Comparison of ENCODE assay signal across 17 cellular contexts in the genomic region with DNA sequence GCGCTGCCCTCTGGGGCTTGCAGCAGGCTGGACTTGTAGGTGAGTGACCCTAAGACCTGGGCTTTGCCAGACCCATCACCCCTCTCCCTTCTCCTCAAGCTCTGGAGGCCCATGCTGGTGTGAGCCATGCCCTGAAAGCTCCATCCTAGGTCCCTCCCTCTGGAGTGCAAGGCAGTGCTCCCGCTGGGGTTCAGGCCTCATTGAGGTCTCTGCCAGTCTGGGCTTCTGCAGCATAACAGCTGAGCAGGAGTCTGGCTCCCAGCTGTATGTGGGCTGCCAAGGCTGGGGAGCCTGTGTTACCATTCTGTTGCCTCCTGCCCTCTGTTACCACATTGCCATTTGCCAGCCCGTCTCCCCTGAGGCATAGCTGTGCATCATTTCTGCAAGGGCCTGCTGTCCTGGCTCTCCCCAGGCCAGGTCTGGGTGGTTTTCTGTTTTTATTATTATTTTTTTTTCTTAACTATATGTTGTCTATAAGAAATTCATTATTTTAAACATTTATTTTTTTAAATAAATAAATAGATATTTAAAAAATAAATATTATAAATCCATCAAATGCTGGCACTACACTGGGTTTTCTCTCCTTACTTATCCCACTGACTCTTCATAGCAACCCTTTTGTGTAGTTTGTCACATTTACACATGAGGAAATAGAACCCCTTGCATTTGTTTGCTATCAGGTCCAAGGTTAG. TPM values are rescaled to one million over a fixed set of nuclear protein-coding genes. Genes with fewer than 3 reads are reported as not detected.
DNase-seq lines count a peak whose midpoint lies in the region; ATAC-seq and TF ChIP-seq lines count a peak whose summit lies in the region.
"Had no signal": no experiment of that assay in that cellular context is flagged by ENCODE, and none has a peak within 500 bp of the region (broad histone marks: within the 10 kb centered on the region; RNA-seq: fewer than 3 reads in every experiment).

No MANE protein-coding gene starts in this region.

- no peak overlapping the region for H3K4me3 ChIP-seq in mucosa of descending colon
- H3K4me3 ChIP-seq in skeletal muscle tissue (ENCODE audit: low read length in 3 of 3) = no peak overlapping the region
- H3K4me3 ChIP-seq: HAP-1 had no signal

- peak; percentile 31 for DNase-seq in LHCN-M2 (ENCODE audit: low read depth)
- DNase-seq in WTC11 (ENCODE audit: low spot score) = no peak
- DNase-seq in mucosa of descending colon = peak in 2 of 3 donors; percentile 3 to 20
- no peak for DNase-seq in stimulated activated CD4-positive, alpha-beta T cell treated with anti-CD3 and anti-CD28 coated beads, Interleukin-15, amount 100 ng/mL, for 24 hours
- no peak for DNase-seq in activated naive CD4-positive, alpha-beta T cell treated with Interleukin-2 at 50 U/mL for 16 hours
- DNase-seq: BE2C, EL, IMR-90, NCI-H1436, NCI-H2081 treated with DMSO at 0.1 percent for 48 hours, NCI-H774, SHP77 had no signal

- CTCF ChIA-PET in WTC11 (lab: Charles Lee) = interaction anchor here (1.1 kb wide), 2 partner anchors 8 to 32 kb away, joined by 3 to 5 read pairs; no protein-coding TSS in a partner anchor

- peaks cover 0 to 4% (median 0%) of the 10 kb centered on the region in 3 donors for H3K27me3 ChIP-seq in skeletal muscle tissue (ENCODE audit: control insufficient read depth in 3 of 3, insufficient read depth in 3 of 3, low read length in 3 of 3)

- no peak for ATAC-seq in WTC11
- ATAC-seq in mucosa of descending colon = no peak
- ATAC-seq in HG03045 (IDR thresholded peaks at IDR 0.05; ENCODE audit: unreplicated experiment) = no peak
- ATAC-seq: Panc1 had no signal

- no peak overlapping the region for H3K4me3 Mint-ChIP-seq in WTC11

- TF ChIP-seq CTCF in WTC11 (IDR thresholded peaks at IDR 0.05) (no peak), mucosa of descending colon (IDR thresholded peaks at IDR 0.05) (no peak)

- POLR2A ChIA-PET in WTC11 (lab: Charles Lee) = no interaction called here

- H3K9me3 Mint-ChIP-seq in WTC11 = no peaks in the 10 kb centered on the region
- H3K9me3 Mint-ChIP-seq: CD8-positive, alpha-beta memory T cell had no signal

- H3K27me3 Mint-ChIP-seq in WTC11 (ENCODE audit: low read depth) = peaks cover 34% of the 10 kb centered on the region

- H3K9ac ChIP-seq in skeletal muscle tissue (ENCODE audit: low read depth in 1 of 3, low read length in 3 of 3) = peak overlapping the region in 2 of 3 donors; percentile 33 to 41

- H3K9me3 ChIP-seq in mucosa of descending colon = no peaks in the 10 kb centered on the region
- no peaks in the 10 kb centered on the region for H3K9me3 ChIP-seq in skeletal muscle tissue (ENCODE audit: control insufficient read depth in 3 of 3, low read length in 3 of 3)
- H3K9me3 ChIP-seq: BE2C, HAP-1 had no signal

- peaks cover 15% of the 10 kb centered on the region for H3K4me1 Mint-ChIP-seq in WTC11

- peaks cover 13% of the 10 kb centered on the region for H3K4me1 ChIP-seq in mucosa of descending colon (ENCODE audit: low read depth)
- peaks cover 21 to 25% (median 23%) of the 10 kb centered on the region in 3 donors for H3K4me1 ChIP-seq in skeletal muscle tissue (ENCODE audit: control insufficient read depth in 3 of 3, insufficient read depth in 3 of 3, low read length in 3 of 3)
- H3K4me1 ChIP-seq: HAP-1 had no signal

- H3K27ac Mint-ChIP-seq in WTC11 = no peak overlapping the region
- H3K27ac Mint-ChIP-seq: CD8-positive, alpha-beta memory T cell had no signal

- no peaks in the 10 kb centered on the region for H3K36me3 ChIP-seq in mucosa of descending colon (ENCODE audit: low read depth)
- H3K36me3 ChIP-seq in skeletal muscle tissue (ENCODE audit: control insufficient read depth in 3 of 3, insufficient read depth in 3 of 3, low read length in 3 of 3) = peaks cover 2 to 4% (median 3%) of the 10 kb centered on the region in 3 donors
- H3K36me3 ChIP-seq: BE2C, HAP-1 had no signal

- intact Hi-C loops in mucosa of descending colon (cut with DNase I, micrococcal nuclease) = no loop called here

- H3K36me3 Mint-ChIP-seq in WTC11 = no peaks in the 10 kb centered on the region
- H3K36me3 Mint-ChIP-seq: CD8-positive, alpha-beta memory T cell had no signal

- no peak overlapping the region for H3K27ac ChIP-seq in skeletal muscle tissue (ENCODE audit: low read depth, low read length)

TF ChIP-seq in WTC11, 78 proteins besides CTCF, POLR2A, EP300 and RAD21:
- peak; percentile 96 for TF ChIP-seq HMGA2 (CRISPR knock-in tag; IDR thresholded peaks at IDR 0.05)
- TF ChIP-seq E2F5 (CRISPR knock-in tag; IDR thresholded peaks at IDR 0.05) = no peak

RNA-seq across cellular contexts. Expression of gene SLC9A5, which starts 4.2 kb away (rescaled TPM):
- total RNA-seq in LHCN-M2 (2014; rRNA removed) (0.98 and 1.3 TPM in 2 replicates), WTC11 (2021) (10.3 to 14.4 TPM (median 12.9 TPM) in 3 replicates), mucosa of descending colon (1 to 10 TPM; 1.7 to 2.6 (median 1.9) TPM), skeletal muscle tissue (not detected)
- polyA plus RNA-seq in LHCN-M2 (2012) = 1.3 TPM
- polyA plus RNA-seq: CD8-positive, alpha-beta memory T cell had no signal

RNA-seq across cellular contexts. Expression of gene FHOD1, which starts 5.7 kb away (rescaled TPM):
- total RNA-seq in LHCN-M2 (2014; rRNA removed) = 27.0 and 29.7 TPM in 2 replicates
- 29.4 TPM for polyA plus RNA-seq in LHCN-M2 (2012)
- total RNA-seq in WTC11 (2021) = 68.9 to 81.3 TPM (median 71.5 TPM) in 3 replicates
- total RNA-seq in mucosa of descending colon = 10 to 100 TPM; 30.7 to 36.5 (median 34.1) TPM
- 5.2 TPM for total RNA-seq in skeletal muscle tissue

RNA-seq across cellular contexts. Expression of gene TMEM208, which starts 26.0 kb away (rescaled TPM):
- total RNA-seq in LHCN-M2 (2014; rRNA removed) = 32.0 and 43.3 TPM in 2 replicates
- polyA plus RNA-seq in LHCN-M2 (2012) = 83.7 TPM
- total RNA-seq in WTC11 (2021) = 37.4 to 48.4 TPM (median 43.1 TPM) in 3 replicates
- 10 to 100 TPM; 30.8 to 39.6 (median 36.1) TPM for total RNA-seq in mucosa of descending colon
- total RNA-seq in skeletal muscle tissue = 24.5 TPM

RNA-seq across cellular contexts. Expression of gene PLEKHG4, which starts 26.4 kb away (rescaled TPM):
- total RNA-seq in LHCN-M2 (2014; rRNA removed) (0.32 and 0.57 TPM in 2 replicates), WTC11 (2021) (5.9 to 16.7 TPM (median 15.0 TPM) in 3 replicates), mucosa of descending colon (10 to 100 TPM in 2 of 3 donors, 1 to 10 TPM in 1; 8.0 to 15.4 (median 10.5) TPM), skeletal muscle tissue (7.3 TPM)
- 0.33 TPM for polyA plus RNA-seq in LHCN-M2 (2012)

RNA-seq across cellular contexts. Expression of gene ELMO3, which starts 54.0 kb away (rescaled TPM):
- total RNA-seq in LHCN-M2 (2014; rRNA removed) (1.8 and 1.9 TPM in 2 replicates), WTC11 (2021) (13.6 to 15.6 TPM (median 15.3 TPM) in 3 replicates), mucosa of descending colon (10 to 100 TPM; 25.4 to 68.0 (median 42.1) TPM), skeletal muscle tissue (not detected)
- polyA plus RNA-seq in LHCN-M2 (2012) = 0.57 TPM
- polyA plus RNA-seq: CD8-positive, alpha-beta memory T cell had no signal

Comparison
In these comparisons a context has a peak if more than half of its experiments do, and no peak if none do; other contexts are left out.
1. DNase-seq: peak in LHCN-M2 (single experiment) and mucosa of descending colon (2 of 3); none in WTC11 (single experiment), stimulated activated CD4-positive, alpha-beta T cell treated with anti-CD3 and anti-CD28 coated beads, Interleukin-15, amount 100 ng/mL, for 24 hours (single experiment) and activated naive CD4-positive, alpha-beta T cell treated with Interleukin-2 at 50 U/mL for 16 hours (single experiment).